20 cellular contexts compared by ENCODE assay signal in the genomic region with DNA sequence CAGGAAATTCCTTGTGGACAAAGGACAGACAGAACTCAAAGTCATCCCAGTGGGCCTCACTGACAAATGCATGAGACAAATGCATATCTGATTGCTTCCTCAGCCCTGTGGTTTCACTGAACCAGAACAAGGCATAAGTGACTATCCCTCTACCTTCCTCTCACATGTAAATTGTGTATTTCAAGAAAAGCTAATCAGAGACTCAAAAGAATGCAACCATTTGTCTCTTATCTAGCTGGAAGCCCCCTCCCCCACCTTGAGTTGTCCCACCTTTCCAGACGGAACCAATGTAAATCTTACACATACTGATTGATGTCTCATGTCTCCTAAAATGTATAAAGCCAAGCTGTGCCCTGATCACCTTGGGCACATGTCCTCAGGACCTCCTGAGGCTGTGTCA.
DNase-seq lines count a peak whose midpoint lies in the region; ATAC-seq, FAIRE-seq and TF ChIP-seq lines count a peak whose summit lies in the region.
"Had no signal": no experiment of that assay in that cellular context is flagged by ENCODE, and none has a peak within 500 bp of the region (broad histone marks: within the 10 kb centered on the region; RNA-seq: fewer than 3 reads in every experiment).

No MANE protein-coding gene starts in this region.

- H2BK15ac ChIP-seq in H9 (ENCODE audit: low read depth, low read length): no peak overlapping the region
- peak overlapping the region; percentile 18; the same call in 1 of the 2 replicates for H2BK15ac ChIP-seq in H1 (ENCODE audit: low read length)

- no peak overlapping the region for H3K9ac ChIP-seq in H9 (ENCODE audit: extremely low read depth, insufficient read length, low read length)
- no peak overlapping the region for H3K9ac ChIP-seq in H1 (replicated peaks in 1 of 4; ENCODE audit: extremely low read depth in 1 of 4, low read depth in 3 of 4, low read length in 3 of 4)
- no peak overlapping the region; the same call in 1 of the 2 replicates for H3K9ac ChIP-seq in iPS-20b (ENCODE audit: low read depth, low read length)
- H3K9ac ChIP-seq in HepG2 (ENCODE audit: insufficient read depth, low read depth, low read length): no peak overlapping the region

- POLR2A ChIA-PET in H1 (lab: Charles Lee; ENCODE audit: partially characterized antibody): interaction anchor here (2.0 kb wide), 1 partner anchor 74 kb away, joined by 5 read pairs; no protein-coding TSS in a partner anchor
- POLR2A ChIA-PET in HepG2 (lab: Yijun Ruan, JAX): no interaction called here

- CTCF ChIA-PET in H1 (lab: Charles Lee; ENCODE audit: partially characterized antibody) (interaction anchor here (0.5 to 1.3 kb wide), 3 partner anchors 479 to 780 kb away, joined by 3 to 4 read pairs (median 3); no protein-coding TSS in a partner anchor), HepG2 (lab: Yijun Ruan, JAX; ENCODE audit: low intra/inter-chr PET ratio, low total read pairs) (no interaction called here)

- no peak overlapping the region for H3K23ac ChIP-seq in H9 (ENCODE audit: insufficient read length, low read depth, low read length)
- no peak overlapping the region for H3K23ac ChIP-seq in H1 (ENCODE audit: insufficient read length)

- no CpG with 5 or more reads among the region's 1 CpG for WGBS in H9 (ENCODE audit: extremely low coverage, insufficient read length, low lambda C conversion rate)
- WGBS in H1 (ENCODE audit: extremely low coverage in 1 of 2, insufficient coverage in 1 of 2, insufficient read length in 1 of 2, insufficient replicate concordance in 2 of 2, low coverage in 1 of 2, low lambda C conversion rate in 2 of 2, missing lambda C conversion rate in 1 of 2), 2 experiments: 50% methylated on average over 1 of the region's 1 CpG; no CpG with 5 or more reads in 1 of the 2 experiments
- 81% methylated on average over 1 of the region's 1 CpG for WGBS in HepG2 (ENCODE audit: low lambda C conversion rate)

- TF ChIP-seq POLR2A in H1 (IDR thresholded peaks at IDR 0.05; ENCODE audit: control extremely low read depth in 1 of 2, low read depth in 2 of 2, low read length in 2 of 2) (no peak), HepG2 (IDR thresholded peaks at IDR 0.05; ENCODE audit: insufficient read depth in 1 of 2, low read depth in 2 of 2, low read length in 2 of 2) (no peak)

- intact Hi-C loops in HepG2 (cut with micrococcal nuclease; ENCODE audit: unreplicated experiment): no loop called here
- intact Hi-C loops in Right ventricle myocardium inferior (cut with DNase I): no loop called here

- H3K56ac ChIP-seq in H9 (ENCODE audit: insufficient read length, low read depth, low read length) (no peak overlapping the region), H1 (replicated peaks; ENCODE audit: insufficient read length, low read depth, low read length) (no peak overlapping the region)

- FAIRE-seq in H1 (lab: Jason Lieb, UNC): peak; percentile 36
- FAIRE-seq in HepG2 (lab: Jason Lieb, UNC): no peak
- FAIRE-seq: GM12891 had no signal

- H3K4me1 ChIP-seq in H9 (ENCODE audit: insufficient read depth, low read length) (peaks cover 18% of the 10 kb centered on the region; the same call in 1 of the 2 replicates), H1 (replicated peaks in 1 of 4; ENCODE audit: control insufficient read depth in 3 of 4, insufficient read depth in 4 of 4, low read length in 3 of 4) (peaks cover 8 to 21% (median 19%) of the 10 kb centered on the region in 4 experiments; a peak in 5 of 7 replicates), iPS-20b (ENCODE audit: insufficient read depth, low read length) (peaks cover 31% of the 10 kb centered on the region), HepG2 (ENCODE audit: insufficient read depth, low read length) (peaks cover 29% of the 10 kb centered on the region)
- H3K4me1 ChIP-seq: HAP-1 had no signal

- H4K5ac ChIP-seq in H9 (ENCODE audit: insufficient read length, low read depth, low read length) (no peak overlapping the region), H1 (ENCODE audit: insufficient read length, low read depth, low read length) (no peak overlapping the region)

- H2BK120ac ChIP-seq in H9 (ENCODE audit: low read depth, low read length, poor library complexity, severe bottlenecking) (peak overlapping the region; percentile 11), H1 (replicated peaks; ENCODE audit: low read depth, low read length) (no peak overlapping the region)

- H2AK5ac ChIP-seq in H9 (ENCODE audit: insufficient read length, low read length) (no peak overlapping the region), H1 (ENCODE audit: low read depth, low read length) (no peak overlapping the region)

- H3K27me3 Mint-ChIP-seq in H9 (ENCODE audit: low read depth): peaks cover 4% of the 10 kb centered on the region
- no peaks in the 10 kb centered on the region for H3K27me3 Mint-ChIP-seq in nephron progenitor cell (ENCODE audit: low read depth, poor library complexity)
- H3K27me3 Mint-ChIP-seq: B cell; CD4-positive, CD25-positive, alpha-beta regulatory T cell; CD8-positive, alpha-beta memory T cell had no signal

- H2AFZ ChIP-seq in H9 (ENCODE audit: low read length): no peak overlapping the region
- no peak overlapping the region for H2AFZ ChIP-seq in H1 (ENCODE audit: low read length)
- H2AFZ ChIP-seq in HepG2 (ENCODE audit: low read length): no peak overlapping the region

- H3K23me2 ChIP-seq in H9 (ENCODE audit: insufficient read length, low read depth, low read length, poor library complexity, severe bottlenecking) (no peaks in the 10 kb centered on the region), H1 (ENCODE audit: low read depth, low read length) (no peaks in the 10 kb centered on the region)

- H3K79me2 ChIP-seq in H9 (ENCODE audit: insufficient read depth, low read length) (no peaks in the 10 kb centered on the region), H1 (ENCODE audit: control insufficient read depth in 1 of 2, insufficient read depth in 2 of 2, low read length in 2 of 2) (no peaks in the 10 kb centered on the region), HepG2 (ENCODE audit: insufficient read depth, low read length) (no peaks in the 10 kb centered on the region)

- TF ChIP-seq EP300 in H1 (IDR thresholded peaks at IDR 0.05; ENCODE audit: borderline replicate concordance in 1 of 2, low read depth in 2 of 2, low read length in 2 of 2) (no peak), HepG2 (IDR thresholded peaks at IDR 0.05; ENCODE audit: low read depth in 2 of 2, low read length in 2 of 2) (no peak), HepG2 (CRISPR knock-in tag; IDR thresholded peaks at IDR 0.05; ENCODE audit: borderline replicate concordance) (no peak)

- H3K27ac Mint-ChIP-seq in H9: peak overlapping the region in 1 of 3 experiments; percentile 55; a peak in 1 of 7 replicates
- peak overlapping the region; percentile 50 for H3K27ac Mint-ChIP-seq in nephron progenitor cell
- H3K27ac Mint-ChIP-seq: B cell; CD4-positive, CD25-positive, alpha-beta regulatory T cell; CD8-positive, alpha-beta memory T cell had no signal

- H3K14ac ChIP-seq in H9 (ENCODE audit: insufficient read depth, low read length) (peak overlapping the region; percentile 13; the same call in 1 of the 2 replicates), H1 (ENCODE audit: insufficient read length) (no peak overlapping the region)

- H2BK5ac ChIP-seq in H9 (ENCODE audit: insufficient read length, low read length): no peak overlapping the region
- H2BK5ac ChIP-seq in H1 (ENCODE audit: low read depth, low read length): peak overlapping the region; percentile 72; the same call in 1 of the 2 replicates

- no peak overlapping the region for H3K18ac ChIP-seq in H9 (ENCODE audit: insufficient read length, low read depth, low read length)
- H3K18ac ChIP-seq in H1 (ENCODE audit: extremely low read depth, low read length): 0 out of 2 replicates have a peak overlapping the region, but pooled peaks have one; percentile 38

- peaks cover 48 to 49% of the 10 kb centered on the region in 2 experiments for H3K4me1 Mint-ChIP-seq in H9
- peaks cover 35% of the 10 kb centered on the region for H3K4me1 Mint-ChIP-seq in nephron progenitor cell
- H3K4me1 Mint-ChIP-seq: B cell; CD4-positive, CD25-positive, alpha-beta regulatory T cell; CD8-positive, alpha-beta memory T cell had no signal

- H4K20me1 ChIP-seq in H9 (ENCODE audit: control insufficient read depth, insufficient read depth, insufficient read length) (no peaks in the 10 kb centered on the region), H1 (replicated peaks in 1 of 2; ENCODE audit: control insufficient read depth in 1 of 2, insufficient read depth in 2 of 2, low read length in 2 of 2) (no peaks in the 10 kb centered on the region), HepG2 (ENCODE audit: insufficient read depth, low read length) (no peaks in the 10 kb centered on the region)

- H2BK20ac ChIP-seq in H9 (ENCODE audit: low read depth, low read length, poor library complexity, severe bottlenecking) (no peak overlapping the region), H1 (ENCODE audit: low read length) (peak overlapping the region; percentile 51; the same call in 1 of the 2 replicates)

- ATAC-seq in GM21529 (IDR thresholded peaks at IDR 0.05; ENCODE audit: unreplicated experiment) (no peak), HepG2 (no peak), Right ventricle myocardium inferior (no peak)

- H3K79me1 ChIP-seq in H9 (ENCODE audit: insufficient read depth, low read depth, low read length, poor library complexity, severe bottlenecking) (no peaks in the 10 kb centered on the region), H1 (ENCODE audit: low read depth, low read length) (no peaks in the 10 kb centered on the region)

- H3T11ph ChIP-seq in H9 (ENCODE audit: low read length): no peak overlapping the region

- H3K27me3 ChIP-seq in H9 (ENCODE audit: insufficient read depth, low read length) (no peaks in the 10 kb centered on the region), H1 (replicated peaks in 1 of 4; ENCODE audit: control insufficient read depth in 3 of 4, extremely low read depth in 1 of 4, insufficient read depth in 3 of 4, low read length in 3 of 4) (no peaks in the 10 kb centered on the region; a peak in 1 of 7 replicates), iPS-20b (ENCODE audit: insufficient read depth, low read length) (no peaks in the 10 kb centered on the region), HepG2 (ENCODE audit: control insufficient read depth in 1 of 2, insufficient read depth in 2 of 2, low read length in 2 of 2) (no peaks in the 10 kb centered on the region)

- no TSS peak for BruUV-seq in HepG2 (replicated peaks; lab: Mats Ljungman, UMichigan)

- H4K8ac ChIP-seq in H9 (replicated peaks; ENCODE audit: insufficient read length, low read depth, low read length) (no peak overlapping the region), H1 (ENCODE audit: extremely low read depth, insufficient read depth, low read length) (no peak overlapping the region)

- H4K91ac ChIP-seq in H9 (ENCODE audit: insufficient read length, low read depth, low read length) (no peak overlapping the region), H1 (replicated peaks; ENCODE audit: insufficient read length, low read length) (no peak overlapping the region)

- H3K4me2 ChIP-seq in H9 (ENCODE audit: insufficient read depth, insufficient read length, low read length) (no peak overlapping the region), H1 (ENCODE audit: insufficient read depth in 1 of 2, low read depth in 2 of 2, low read length in 2 of 2) (peak overlapping the region; percentile 2 to 57; a peak in 2 of 4 replicates), HepG2 (ENCODE audit: low read depth, low read length) (no peak overlapping the region)

- H3K9me3 ChIP-seq in H9 (ENCODE audit: control insufficient read depth, low read depth, low read length) (no peaks in the 10 kb centered on the region), H1 (ENCODE audit: insufficient read depth in 2 of 2, low read depth in 1 of 2, low read length in 1 of 2) (no peaks in the 10 kb centered on the region), iPS-20b (ENCODE audit: insufficient read depth, low read depth, low read length) (peaks cover 6% of the 10 kb centered on the region; the same call in 1 of the 2 replicates), HepG2 (ENCODE audit: low read length) (0 out of 2 replicates have a peak, but pooled peaks cover 8% of the 10 kb centered on the region)
- H3K9me3 ChIP-seq: HAP-1 had no signal

- TF ChIP-seq RAD21 in H1 (IDR thresholded peaks at IDR 0.05 in 1 of 2, conservative IDR thresholded peaks at IDR 0.05 in 1 of 2; ENCODE audit: low read depth in 2 of 2, low read length in 2 of 2) (no peak), HepG2 (CRISPR knock-in tag; IDR thresholded peaks at IDR 0.05) (no peak)

- H3K9me3 Mint-ChIP-seq in H9 (peaks cover 7 to 9% of the 10 kb centered on the region in 2 experiments; a peak in 4 of 5 replicates), nephron progenitor cell (peaks cover 17% of the 10 kb centered on the region)

- in situ Hi-C loops in HepG2 (cut with HindIII; ENCODE audit: extremely low pct_ligation_motif_present, low pct_unique_long_range_greater_than_20kb): no loop called here

- H3K27ac ChIP-seq in H9 (ENCODE audit: insufficient read length, low read depth, low read length) (no peak overlapping the region), H1 (ENCODE audit: low read depth, low read length) (no peak overlapping the region), iPS-20b (ENCODE audit: low read length) (no peak overlapping the region), HepG2 (ENCODE audit: extremely low read length, insufficient read depth, low read length) (no peak overlapping the region)

- H3K4ac ChIP-seq in H9 (ENCODE audit: low read depth, low read length) (no peak overlapping the region), H1 (replicated peaks; ENCODE audit: insufficient read length, low read depth, low read length) (no peak overlapping the region)

- no peak for DNase-seq in H9
- DNase-seq in H1 (ENCODE audit: low read depth in 1 of 2, low spot score in 2 of 2): no peak
- no peak for DNase-seq in nephron progenitor cell
- DNase-seq in activated CD8-positive, alpha-beta memory T cell treated with anti-CD3 and anti-CD28 coated beads, Interleukin-2, amount 50 U/mL, for 4 hours: no peak
- DNase-seq in HepG2 (ENCODE audit: low spot score): no peak
- no peak for DNase-seq in Right ventricle myocardium inferior (ENCODE audit: missing footprints)
- DNase-seq: C1 segment of cervical spinal cord; CD4-positive, CD25-positive, alpha-beta regulatory T cell; CD8-positive, alpha-beta memory T cell; COR-L47; DMS 273 treated with DMSO at 0.1 percent for 48 hours; DMS53; DND-41; EL; GOT3 had no signal

- H3K4me3 Mint-ChIP-seq in H9 (no peak overlapping the region; a peak in 1 of 5 replicates), nephron progenitor cell (no peak overlapping the region)
- H3K4me3 Mint-ChIP-seq: B cell; CD4-positive, CD25-positive, alpha-beta regulatory T cell; CD8-positive, alpha-beta memory T cell had no signal

- peaks cover 4 to 12% (median 10%) of the 10 kb centered on the region in 3 experiments; a peak in 5 of 7 replicates for H3K36me3 Mint-ChIP-seq in H9 (ENCODE audit: insufficient read depth in 1 of 3, low read depth in 3 of 3)
- peaks cover 9% of the 10 kb centered on the region for H3K36me3 Mint-ChIP-seq in nephron progenitor cell (ENCODE audit: low read depth)
- H3K36me3 Mint-ChIP-seq: CD4-positive, CD25-positive, alpha-beta regulatory T cell; CD8-positive, alpha-beta memory T cell had no signal

- H2BK12ac ChIP-seq in H9 (ENCODE audit: insufficient read length, low read depth, low read length) (no peak overlapping the region), H1 (ENCODE audit: low read depth, low read length) (peak overlapping the region; percentile 62; the same call in 1 of the 2 replicates)

- no peaks in the 10 kb centered on the region for H3K36me3 ChIP-seq in H1 (ENCODE audit: control insufficient read depth in 2 of 4, insufficient read depth in 4 of 4, low read length in 3 of 4)
- H3K36me3 ChIP-seq in iPS-20b (ENCODE audit: insufficient read depth, low read depth, low read length): no peaks in the 10 kb centered on the region
- H3K36me3 ChIP-seq in HepG2 (replicated peaks in 1 of 2; ENCODE audit: control insufficient read depth in 1 of 2, insufficient read depth in 2 of 2, low read length in 2 of 2): no peaks in the 10 kb centered on the region; a peak in 1 of 5 replicates
- H3K36me3 ChIP-seq: HAP-1 had no signal

- H3K4me3 ChIP-seq in H1 (ENCODE audit: extremely low read depth in 1 of 4, insufficient read depth in 2 of 4, low read depth in 3 of 4, low read length in 4 of 4) (no peak overlapping the region), iPS-20b (ENCODE audit: low read length) (peak overlapping the region; percentile 31), HepG2 (replicated peaks in 1 of 3; ENCODE audit: insufficient read depth in 1 of 3, low read depth in 2 of 3, low read length in 3 of 3) (no peak overlapping the region)
- H3K4me3 ChIP-seq: HAP-1 had no signal

- TF ChIP-seq CTCF in H9 (conservative IDR thresholded peaks at IDR 0.05) (no peak), H1 (IDR thresholded peaks at IDR 0.05; ENCODE audit: control extremely low read depth in 1 of 3, insufficient read depth in 1 of 3, low read depth in 1 of 3, low read length in 3 of 3) (no peak), nephron progenitor cell (IDR thresholded peaks at IDR 0.05) (no peak), HepG2 (CRISPR knock-in tag; IDR thresholded peaks at IDR 0.05) (no peak)

Comparison
In these comparisons a context has a peak if more than half of its experiments do, and no peak if none do; other contexts are left out.
1. H3K4me2 ChIP-seq: peak in H1 (2 of 2); none in H9 (single experiment) and HepG2 (single experiment).